ENCODE assay signal across 1 cellular context in genomic region chr1:167248707-167249642, GRCh38.
TF ChIP-seq lines count a peak whose summit lies in the region.

No MANE protein-coding gene starts in this region.

TF ChIP-seq in GM12878, 131 proteins besides CTCF, POLR2A, EP300 and RAD21:
- TF ChIP-seq FOS (IDR thresholded peaks at IDR 0.05; ENCODE audit: borderline replicate concordance, extremely low read depth, insufficient read length) (no peak), TAF1 (IDR thresholded peaks at IDR 0.05; ENCODE audit: borderline replicate concordance, low read depth, low read length) (no peak), RCOR1 (conservative IDR thresholded peaks at IDR 0.05; ENCODE audit: low read depth, low read length) (no peak)
